23 cellular contexts compared by ENCODE assay signal in the genomic region with DNA sequence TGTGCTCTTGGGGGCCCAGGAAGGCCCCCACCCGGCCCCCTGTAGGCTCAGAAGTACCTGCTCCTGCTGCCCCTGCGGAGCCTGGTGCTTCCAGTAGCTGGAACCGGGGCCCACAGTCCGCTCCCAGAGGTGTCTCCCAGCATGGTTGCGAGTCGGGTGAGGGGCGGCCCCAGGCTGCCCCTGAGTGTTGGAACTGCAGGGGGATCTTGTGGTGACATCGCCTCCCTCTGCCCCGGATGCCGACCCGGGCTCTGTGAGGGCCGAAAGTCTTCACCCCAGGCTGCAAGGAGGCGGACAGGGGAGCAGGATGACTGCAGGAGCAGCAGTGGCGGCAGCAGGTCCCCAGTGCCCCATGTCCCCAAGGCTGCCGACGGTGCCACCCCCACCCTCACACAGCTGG. TPM values are rescaled to one million over a fixed set of nuclear protein-coding genes. Genes with fewer than 3 reads are reported as not detected.
DNase-seq lines count a peak whose midpoint lies in the region; ATAC-seq, FAIRE-seq and TF ChIP-seq lines count a peak whose summit lies in the region.
"Had no signal": no experiment of that assay in that cellular context is flagged by ENCODE, and none has a peak within 500 bp of the region (broad histone marks: within the 10 kb centered on the region; RNA-seq: fewer than 3 reads in every experiment).

No MANE protein-coding gene starts in this region.

- no peak overlapping the region for H4K91ac ChIP-seq in mesenchymal stem cell (ENCODE audit: low read length)

- no peak overlapping the region for H3K18ac ChIP-seq in mesenchymal stem cell (ENCODE audit: low read depth in 1 of 2, low read length in 2 of 2)

- H3K23ac ChIP-seq in mesenchymal stem cell (ENCODE audit: low read length in 2 of 2), result no peak overlapping the region

- H3K79me2 ChIP-seq in HepG2 (ENCODE audit: insufficient read depth, low read length) (no peaks in the 10 kb centered on the region), GM23338 (replicated peaks; ENCODE audit: insufficient read depth) (no peaks in the 10 kb centered on the region)

- no peak; the same call in 2 of the 3 replicates for ATAC-seq in HepG2
- no peak for ATAC-seq in right lobe of liver
- ATAC-seq in GM23338, result peak; percentile 39
- no peak for ATAC-seq in GM18505 (IDR thresholded peaks at IDR 0.05; ENCODE audit: unreplicated experiment)
- no peak for ATAC-seq in naive thymus-derived CD4-positive, alpha-beta T cell
- ATAC-seq: GM12878, HCT116 had no signal

- no peak overlapping the region for H2BK12ac ChIP-seq in mesenchymal stem cell (ENCODE audit: low read length in 2 of 2)

- H3K14ac ChIP-seq in mesenchymal stem cell (ENCODE audit: low read length in 2 of 2), result no peak overlapping the region

- H2BK120ac ChIP-seq in mesenchymal stem cell (ENCODE audit: low read depth, low read length), result no peak overlapping the region

- H2AFZ ChIP-seq in HepG2 (ENCODE audit: low read length) (no peak overlapping the region), GM23338 (no peak overlapping the region), mesenchymal stem cell (ENCODE audit: low read depth, low read length) (no peak overlapping the region)

- in situ Hi-C loops in HepG2 (cut with HindIII; ENCODE audit: extremely low pct_ligation_motif_present, low pct_unique_long_range_greater_than_20kb), result no loop called here

- intact Hi-C loops in HepG2 (cut with micrococcal nuclease; ENCODE audit: unreplicated experiment), result no loop called here
- intact Hi-C loops in right lobe of liver (cut with DNase I), result no loop called here
- intact Hi-C loops in naive thymus-derived CD4-positive, alpha-beta T cell (cut with micrococcal nuclease), result no loop called here

- no peak for TF ChIP-seq RAD21 in HepG2 (CRISPR knock-in tag; IDR thresholded peaks at IDR 0.05)

- no peaks in the 10 kb centered on the region for H3K79me1 ChIP-seq in mesenchymal stem cell (replicated peaks; ENCODE audit: low read length, poor library complexity, severe bottlenecking)

- H3K9me3 Mint-ChIP-seq in GM23338, result peaks cover 26% of the 10 kb centered on the region
- peaks cover 1 to 10% (median 7%) of the 10 kb centered on the region in 11 donors for H3K9me3 Mint-ChIP-seq in naive thymus-derived CD4-positive, alpha-beta T cell
- H3K9me3 Mint-ChIP-seq: HFFc6 had no signal

- TF ChIP-seq POLR2A in HepG2 (IDR thresholded peaks at IDR 0.05; ENCODE audit: insufficient read depth in 1 of 2, low read depth in 2 of 2, low read length in 2 of 2), result no peak
- no peak for TF ChIP-seq POLR2A in right lobe of liver (IDR thresholded peaks at IDR 0.05)
- TF ChIP-seq POLR2A in GM18505 (IDR thresholded peaks at IDR 0.05; ENCODE audit: borderline replicate concordance, extremely low read depth, insufficient read depth, insufficient read length), result no peak

- H3K4me1 Mint-ChIP-seq in GM23338, result no peaks in the 10 kb centered on the region
- H3K4me1 Mint-ChIP-seq in naive thymus-derived CD4-positive, alpha-beta T cell, result peaks cover 0 to 8% (median 6%) of the 10 kb centered on the region in 7 donors
- H3K4me1 Mint-ChIP-seq: CD14-positive monocyte had no signal

- TF ChIP-seq CTCF in HepG2 (CRISPR knock-in tag; IDR thresholded peaks at IDR 0.05), result no peak
- TF ChIP-seq CTCF in right lobe of liver (IDR thresholded peaks at IDR 0.05), result no peak
- TF ChIP-seq CTCF in GM23338 (conservative IDR thresholded peaks at IDR 0.05; ENCODE audit: low read depth in 2 of 2), result no peak

- DNase-seq in HepG2 (ENCODE audit: low spot score) (no peak), right lobe of liver (no peak), GM23338 (ENCODE audit: low spot score) (no peak), mesenchymal stem cell (no peak)
- no peak for DNase-seq in naive thymus-derived CD4-positive, alpha-beta T cell
- DNase-seq: CD4-positive, alpha-beta T cell; CD8-positive, alpha-beta memory T cell; DMS 273 treated with DMSO at 0.1 percent for 48 hours; DMS79; EL; GDM1; H9; HFFc6 had no signal

- H3K4me3 ChIP-seq in HepG2 (replicated peaks in 1 of 3; ENCODE audit: insufficient read depth in 1 of 3, low read depth in 2 of 3, low read length in 3 of 3) (no peak overlapping the region), right lobe of liver (no peak overlapping the region), GM23338 (no peak overlapping the region), mesenchymal stem cell (ENCODE audit: insufficient read depth in 1 of 2, low read depth in 1 of 2, low read length in 2 of 2) (no peak overlapping the region)
- H3K4me3 ChIP-seq in naive thymus-derived CD4-positive, alpha-beta T cell (ENCODE audit: low read length), result no peak overlapping the region
- H3K4me3 ChIP-seq: GM12878 had no signal

- TF ChIP-seq EP300 in HepG2 (IDR thresholded peaks at IDR 0.05; ENCODE audit: low read depth in 2 of 2, low read length in 2 of 2) (no peak), HepG2 (CRISPR knock-in tag; IDR thresholded peaks at IDR 0.05; ENCODE audit: borderline replicate concordance) (no peak)

- H2BK5ac ChIP-seq in mesenchymal stem cell (ENCODE audit: low read depth, low read length, poor library complexity, severe bottlenecking), result no peak overlapping the region

- H3K4ac ChIP-seq in mesenchymal stem cell (ENCODE audit: low read depth in 1 of 2, low read length in 2 of 2), result no peak overlapping the region

- no peak for FAIRE-seq in HepG2 (lab: Jason Lieb, UNC)
- FAIRE-seq: D721Med, GM12878, GM18507, H1 had no signal

- POLR2A ChIA-PET in HepG2 (lab: Yijun Ruan, JAX), result no interaction called here
- POLR2A ChIA-PET in naive thymus-derived CD4-positive, alpha-beta T cell (lab: Charles Lee), result no interaction called here

- H2AK5ac ChIP-seq in mesenchymal stem cell (ENCODE audit: low read length, severe bottlenecking), result no peak overlapping the region

- CTCF ChIA-PET in HepG2 (lab: Yijun Ruan, JAX; ENCODE audit: low intra/inter-chr PET ratio, low total read pairs), result no interaction called here
- CTCF ChIA-PET in naive thymus-derived CD4-positive, alpha-beta T cell (lab: Charles Lee), result no interaction called here

- H4K8ac ChIP-seq in mesenchymal stem cell (ENCODE audit: low read length), result no peak overlapping the region

- no peaks in the 10 kb centered on the region for H3K9me3 ChIP-seq in HepG2 (ENCODE audit: low read length)
- H3K9me3 ChIP-seq in right lobe of liver, result no peaks in the 10 kb centered on the region
- no peaks in the 10 kb centered on the region for H3K9me3 ChIP-seq in mesenchymal stem cell (ENCODE audit: control insufficient read depth, low read length)
- H3K9me3 ChIP-seq in naive thymus-derived CD4-positive, alpha-beta T cell (ENCODE audit: control insufficient read depth in 2 of 3, low read length in 3 of 3), result peaks cover 0 to 15% (median 0%) of the 10 kb centered on the region in 3 experiments

- H3K4me1 ChIP-seq in HepG2 (ENCODE audit: insufficient read depth, low read length) (peaks cover 7% of the 10 kb centered on the region; the same call in 1 of the 2 replicates), right lobe of liver (no peaks in the 10 kb centered on the region), GM23338 (ENCODE audit: insufficient read depth) (no peaks in the 10 kb centered on the region), mesenchymal stem cell (ENCODE audit: control insufficient read depth, insufficient read depth, low read depth, low read length) (peaks cover 1% of the 10 kb centered on the region)
- H3K4me1 ChIP-seq in naive thymus-derived CD4-positive, alpha-beta T cell (ENCODE audit: control insufficient read depth in 2 of 2, insufficient read depth in 2 of 2, low read length in 2 of 2), result peaks cover 0 to 8% of the 10 kb centered on the region in 2 donors

- no peaks in the 10 kb centered on the region; the same call in 1 of the 2 replicates for H3F3A ChIP-seq in GM23338 (replicated peaks; ENCODE audit: low read depth)

- H3K27ac ChIP-seq in HepG2 (ENCODE audit: extremely low read length, insufficient read depth, low read length) (no peak overlapping the region), right lobe of liver (no peak overlapping the region), GM23338 (ENCODE audit: low read depth) (no peak overlapping the region), mesenchymal stem cell (ENCODE audit: low read length, poor library complexity, severe bottlenecking) (no peak overlapping the region)
- H3K27ac ChIP-seq in naive thymus-derived CD4-positive, alpha-beta T cell (ENCODE audit: low read depth, low read length), result no peak overlapping the region

- H3K9ac ChIP-seq in HepG2 (ENCODE audit: insufficient read depth, low read depth, low read length) (no peak overlapping the region), mesenchymal stem cell (ENCODE audit: low read length) (no peak overlapping the region)

- BruUV-seq in HepG2 (replicated peaks; lab: Mats Ljungman, UMichigan), result no TSS peak

- no peak overlapping the region for H3K27ac Mint-ChIP-seq in GM23338
- H3K27ac Mint-ChIP-seq in naive thymus-derived CD4-positive, alpha-beta T cell, result no peak overlapping the region
- H3K27ac Mint-ChIP-seq: CD14-positive monocyte; CD4-positive, alpha-beta T cell; HFFc6 had no signal

- H4K20me1 ChIP-seq in HepG2 (ENCODE audit: insufficient read depth, low read length) (no peaks in the 10 kb centered on the region), GM23338 (replicated peaks; ENCODE audit: insufficient read depth) (no peaks in the 10 kb centered on the region)

- H3K4me3 Mint-ChIP-seq in GM23338, result no peak overlapping the region
- no peak overlapping the region for H3K4me3 Mint-ChIP-seq in naive thymus-derived CD4-positive, alpha-beta T cell
- H3K4me3 Mint-ChIP-seq: CD14-positive monocyte; CD4-positive, alpha-beta T cell; CD8-positive, alpha-beta memory T cell; HFFc6 had no signal

- H3K36me3 Mint-ChIP-seq in GM23338 (ENCODE audit: low read depth), result peaks cover 30% of the 10 kb centered on the region
- peaks cover 0 to 7% (median 4%) of the 10 kb centered on the region in 5 donors for H3K36me3 Mint-ChIP-seq in naive thymus-derived CD4-positive, alpha-beta T cell

- peaks cover 7% of the 10 kb centered on the region for H3K27me3 Mint-ChIP-seq in GM23338 (ENCODE audit: insufficient read depth, low read depth, poor library complexity)
- peaks cover 0 to 17% (median 3%) of the 10 kb centered on the region in 5 donors for H3K27me3 Mint-ChIP-seq in naive thymus-derived CD4-positive, alpha-beta T cell

- H3K27me3 ChIP-seq in HepG2 (ENCODE audit: control insufficient read depth in 1 of 2, insufficient read depth in 2 of 2, low read length in 2 of 2) (peaks cover 1 to 26% of the 10 kb centered on the region in 2 experiments; a peak in 3 of 5 replicates), right lobe of liver (no peaks in the 10 kb centered on the region), GM23338 (ENCODE audit: insufficient read depth) (no peaks in the 10 kb centered on the region), mesenchymal stem cell (ENCODE audit: control insufficient read depth in 1 of 2, insufficient read depth in 1 of 2, low read length in 2 of 2) (peaks cover 0 to 22% of the 10 kb centered on the region in 2 experiments)
- no peaks in the 10 kb centered on the region for H3K27me3 ChIP-seq in naive thymus-derived CD4-positive, alpha-beta T cell (ENCODE audit: control insufficient read depth in 2 of 2, insufficient read depth in 2 of 2, low read length in 2 of 2)

- peak overlapping the region; percentile 46 for H2BK15ac ChIP-seq in mesenchymal stem cell (ENCODE audit: low read depth, poor library complexity, severe bottlenecking)

- H3K4me2 ChIP-seq in HepG2 (ENCODE audit: low read depth, low read length) (no peak overlapping the region), GM23338 (no peak overlapping the region), mesenchymal stem cell (ENCODE audit: low read length, poor library complexity, severe bottlenecking) (no peak overlapping the region)

- WGBS in HepG2 (ENCODE audit: low lambda C conversion rate), result no CpG with 5 or more reads among the region's 16 CpGs
- no CpG with 5 or more reads among the region's 16 CpGs for WGBS in right lobe of liver (ENCODE audit: insufficient coverage, low coverage, low lambda C conversion rate, missing lambda C conversion rate)
- 88% methylated on average over 9 of the region's 16 CpGs for WGBS in mesenchymal stem cell

- no peaks in the 10 kb centered on the region for H3K36me3 ChIP-seq in HepG2 (replicated peaks in 1 of 2; ENCODE audit: control insufficient read depth in 1 of 2, insufficient read depth in 2 of 2, low read length in 2 of 2)
- no peaks in the 10 kb centered on the region for H3K36me3 ChIP-seq in right lobe of liver
- no peaks in the 10 kb centered on the region for H3K36me3 ChIP-seq in GM23338 (ENCODE audit: insufficient read depth)
- peaks cover 0 to 31% of the 10 kb centered on the region in 2 experiments for H3K36me3 ChIP-seq in mesenchymal stem cell (ENCODE audit: control insufficient read depth in 1 of 2, insufficient read depth in 2 of 2, low read depth in 1 of 2, low read length in 2 of 2)
- no peaks in the 10 kb centered on the region for H3K36me3 ChIP-seq in naive thymus-derived CD4-positive, alpha-beta T cell (ENCODE audit: control insufficient read depth in 2 of 3, insufficient read depth in 3 of 3, low read length in 3 of 3)

- no peaks in the 10 kb centered on the region for H3K9me2 ChIP-seq in GM23338 (ENCODE audit: insufficient read depth)

RNA-seq across cellular contexts. Expression of gene PKP3, which starts 9.5 kb away (rescaled TPM):
- total RNA-seq in HepG2 (2016; rRNA removed; fragmentation: Illumina TruSeq; extraction: Trizol) (21.1 and 28.7 TPM in 2 replicates), right lobe of liver (1 to 10 TPM in 1 of 6 experiments, under 1 TPM in 2, not detected in 3; 0.43 to 1.5 (median 0.47) TPM)
- 5.8 and 6.9 TPM in 2 replicates for total RNA-seq in HepG2 (2016; cell fraction: cytosol; rRNA removed; fragmentation: Illumina TruSeq; extraction: Trizol; ENCODE audit: low read depth)
- 17.5 and 29.7 TPM in 2 replicates for total RNA-seq in HepG2 (2016; cell fraction: insoluble cytoplasmic fraction; rRNA removed; fragmentation: Illumina TruSeq; extraction: Trizol)
- total RNA-seq in HepG2 (2016; cell fraction: membrane; rRNA removed; fragmentation: Illumina TruSeq; extraction: Trizol), result 13.9 and 14.9 TPM in 2 replicates
- total RNA-seq in HepG2 (2016; cell fraction: nucleus; rRNA removed; fragmentation: Illumina TruSeq; extraction: Trizol), result 14.5 and 19.8 TPM in 2 replicates
- polyA plus RNA-seq in HepG2 (2011; rRNA removed) (18.0 and 25.1 TPM in 2 replicates), GM23338 (2016; fragmentation: Nextera tagmentation; extraction: Ambion mirVana) (6.1 and 7.2 TPM in 2 replicates)
- polyA plus RNA-seq in HepG2 (2011; cell fraction: cytosol; rRNA removed), result 13.8 and 24.2 TPM in 2 replicates
- polyA plus RNA-seq in HepG2 (2011; cell fraction: nucleus; rRNA removed), result 59.8 and 70.5 TPM in 2 replicates
- 12.9 and 13.0 TPM in 2 replicates for polyA plus RNA-seq in HepG2 (2012)
- 4.6 and 4.9 TPM in 2 replicates for polyA plus RNA-seq in HepG2 (2016; cell fraction: cytosol; fragmentation: Illumina TruSeq; extraction: Trizol; ENCODE audit: low read depth)
- 22.3 and 24.1 TPM in 2 replicates for polyA plus RNA-seq in HepG2 (2016; cell fraction: insoluble cytoplasmic fraction; fragmentation: Illumina TruSeq; extraction: Trizol; ENCODE audit: low read depth)
- 7.9 and 9.3 TPM in 2 replicates for polyA plus RNA-seq in HepG2 (2016; cell fraction: membrane; fragmentation: Illumina TruSeq; extraction: Trizol; ENCODE audit: low read depth)
- polyA plus RNA-seq in HepG2 (2016; cell fraction: nucleus; fragmentation: Illumina TruSeq; extraction: Trizol; ENCODE audit: insufficient read depth, low read depth), result 38.2 and 40.1 TPM in 2 replicates
- polyA minus RNA-seq in HepG2 (2011; rRNA and poly(A)+ RNA removed; ENCODE audit: low replicate concordance), result 30.4 and 42.3 TPM in 2 replicates
- polyA minus RNA-seq in HepG2 (2011; cell fraction: cytosol; rRNA and poly(A)+ RNA removed), result 24.6 and 25.2 TPM in 2 replicates
- 9.9 and 14.7 TPM in 2 replicates for polyA minus RNA-seq in HepG2 (2011; cell fraction: nucleus; rRNA and poly(A)+ RNA removed)
- 18.7 and 23.0 TPM in 2 replicates for total RNA-seq in GM23338 (2014; rRNA removed; shearing (Covaris generic))
- polyA plus RNA-seq in mesenchymal stem cell (2013, experiment 1 of 2), result 2.0 TPM
- 1.4 TPM for polyA plus RNA-seq in mesenchymal stem cell (2013, experiment 2 of 2)
- total RNA-seq in naive thymus-derived CD4-positive, alpha-beta T cell, result not detected
- not detected for polyA plus RNA-seq in naive thymus-derived CD4-positive, alpha-beta T cell
- total RNA-seq: A673; CD8-positive, alpha-beta memory T cell had no signal
- polyA plus RNA-seq: CD14-positive monocyte had no signal

RNA-seq across cellular contexts. Expression of gene B4GALNT4, which starts 15.2 kb away (rescaled TPM):
- total RNA-seq in HepG2 (2016; rRNA removed; fragmentation: Illumina TruSeq; extraction: Trizol) (24.8 and 50.1 TPM in 2 replicates), right lobe of liver (under 1 TPM in 2 of 6 experiments, not detected in 4; 0.05 to 0.07 TPM)
- 13.7 and 15.2 TPM in 2 replicates for total RNA-seq in HepG2 (2016; cell fraction: cytosol; rRNA removed; fragmentation: Illumina TruSeq; extraction: Trizol; ENCODE audit: low read depth)
- 20.5 and 56.5 TPM in 2 replicates for total RNA-seq in HepG2 (2016; cell fraction: insoluble cytoplasmic fraction; rRNA removed; fragmentation: Illumina TruSeq; extraction: Trizol)
- 36.4 and 42.9 TPM in 2 replicates for total RNA-seq in HepG2 (2016; cell fraction: membrane; rRNA removed; fragmentation: Illumina TruSeq; extraction: Trizol)
- 47.2 and 48.9 TPM in 2 replicates for total RNA-seq in HepG2 (2016; cell fraction: nucleus; rRNA removed; fragmentation: Illumina TruSeq; extraction: Trizol)
- polyA plus RNA-seq in HepG2 (2011; rRNA removed) (30.5 and 34.4 TPM in 2 replicates), GM23338 (2016; fragmentation: Nextera tagmentation; extraction: Ambion mirVana) (49.9 and 53.5 TPM in 2 replicates)
- 18.4 and 40.1 TPM in 2 replicates for polyA plus RNA-seq in HepG2 (2011; cell fraction: cytosol; rRNA removed)
- polyA plus RNA-seq in HepG2 (2011; cell fraction: nucleus; rRNA removed), result 268 and 442 TPM in 2 replicates
- polyA plus RNA-seq in HepG2 (2012), result 19.2 and 34.3 TPM in 2 replicates
- 11.8 and 14.2 TPM in 2 replicates for polyA plus RNA-seq in HepG2 (2016; cell fraction: cytosol; fragmentation: Illumina TruSeq; extraction: Trizol; ENCODE audit: low read depth)
- polyA plus RNA-seq in HepG2 (2016; cell fraction: insoluble cytoplasmic fraction; fragmentation: Illumina TruSeq; extraction: Trizol; ENCODE audit: low read depth), result 26.0 and 28.4 TPM in 2 replicates
- polyA plus RNA-seq in HepG2 (2016; cell fraction: membrane; fragmentation: Illumina TruSeq; extraction: Trizol; ENCODE audit: low read depth), result 26.2 and 30.9 TPM in 2 replicates
- polyA plus RNA-seq in HepG2 (2016; cell fraction: nucleus; fragmentation: Illumina TruSeq; extraction: Trizol; ENCODE audit: insufficient read depth, low read depth), result 152 and 159 TPM in 2 replicates
- 0.07 and 19.7 TPM in 2 replicates for polyA minus RNA-seq in HepG2 (2011; rRNA and poly(A)+ RNA removed; ENCODE audit: low replicate concordance)
- 10.4 and 11.1 TPM in 2 replicates for polyA minus RNA-seq in HepG2 (2011; cell fraction: cytosol; rRNA and poly(A)+ RNA removed)
- polyA minus RNA-seq in HepG2 (2011; cell fraction: nucleus; rRNA and poly(A)+ RNA removed), result 16.9 and 22.4 TPM in 2 replicates
- total RNA-seq in GM23338 (2014; rRNA removed; shearing (Covaris generic)), result 55.2 and 92.6 TPM in 2 replicates
- polyA plus RNA-seq in mesenchymal stem cell (2013, experiment 1 of 2), result 17.0 TPM
- polyA plus RNA-seq in mesenchymal stem cell (2013, experiment 2 of 2), result 15.3 TPM
- 10 to 100 TPM in 2 of 5 experiments, 1 to 10 TPM in 3; 1.2 to 11.8 (median 3.5) TPM for total RNA-seq in naive thymus-derived CD4-positive, alpha-beta T cell
- under 1 TPM in 1 of 2 donors, not detected in 1; 0.14 TPM for polyA plus RNA-seq in naive thymus-derived CD4-positive, alpha-beta T cell
- polyA plus RNA-seq: CD14-positive monocyte had no signal

RNA-seq across cellular contexts. Expression of gene SIGIRR, which starts 30.3 kb away (rescaled TPM):
- total RNA-seq in HepG2 (2016; rRNA removed; fragmentation: Illumina TruSeq; extraction: Trizol), result 0.80 and 2.1 TPM in 2 replicates
- 1.7 and 1.8 TPM in 2 replicates for total RNA-seq in HepG2 (2016; cell fraction: cytosol; rRNA removed; fragmentation: Illumina TruSeq; extraction: Trizol; ENCODE audit: low read depth)
- total RNA-seq in HepG2 (2016; cell fraction: insoluble cytoplasmic fraction; rRNA removed; fragmentation: Illumina TruSeq; extraction: Trizol), result 1.4 and 2.0 TPM in 2 replicates
- total RNA-seq in HepG2 (2016; cell fraction: membrane; rRNA removed; fragmentation: Illumina TruSeq; extraction: Trizol), result 2.1 and 2.2 TPM in 2 replicates
- 1.8 and 1.9 TPM in 2 replicates for total RNA-seq in HepG2 (2016; cell fraction: nucleus; rRNA removed; fragmentation: Illumina TruSeq; extraction: Trizol)
- 1.2 and 2.1 TPM in 2 replicates for polyA plus RNA-seq in HepG2 (2011; rRNA removed)
- polyA plus RNA-seq in HepG2 (2011; cell fraction: cytosol; rRNA removed), result 1.1 and 2.0 TPM in 2 replicates
- 4.9 and 10.2 TPM in 2 replicates for polyA plus RNA-seq in HepG2 (2011; cell fraction: nucleus; rRNA removed)
- polyA plus RNA-seq in HepG2 (2012), result 1.6 and 2.0 TPM in 2 replicates
- polyA plus RNA-seq in HepG2 (2016; cell fraction: cytosol; fragmentation: Illumina TruSeq; extraction: Trizol; ENCODE audit: low read depth), result 1.6 and 2.7 TPM in 2 replicates
- polyA plus RNA-seq in HepG2 (2016; cell fraction: insoluble cytoplasmic fraction; fragmentation: Illumina TruSeq; extraction: Trizol; ENCODE audit: low read depth), result 1.0 and 2.1 TPM in 2 replicates
- polyA plus RNA-seq in HepG2 (2016; cell fraction: membrane; fragmentation: Illumina TruSeq; extraction: Trizol; ENCODE audit: low read depth), result 2.8 and 4.3 TPM in 2 replicates
- 5.7 and 7.3 TPM in 2 replicates for polyA plus RNA-seq in HepG2 (2016; cell fraction: nucleus; fragmentation: Illumina TruSeq; extraction: Trizol; ENCODE audit: insufficient read depth, low read depth)
- 2.3 and 4.3 TPM in 2 replicates for polyA minus RNA-seq in HepG2 (2011; rRNA and poly(A)+ RNA removed; ENCODE audit: low replicate concordance)
- polyA minus RNA-seq in HepG2 (2011; cell fraction: cytosol; rRNA and poly(A)+ RNA removed), result 1.5 and 1.8 TPM in 2 replicates
- not detected in 2 replicates for polyA minus RNA-seq in HepG2 (2011; cell fraction: nucleus; rRNA and poly(A)+ RNA removed)
- total RNA-seq in right lobe of liver, result 100 to 1,000 TPM in 2 of 6 experiments, 10 to 100 TPM in 4; 48.2 to 133 (median 66.3) TPM
- 59.1 and 63.0 TPM in 2 replicates for total RNA-seq in GM23338 (2014; rRNA removed; shearing (Covaris generic))
- 72.2 and 96.2 TPM in 2 replicates for polyA plus RNA-seq in GM23338 (2016; fragmentation: Nextera tagmentation; extraction: Ambion mirVana)
- 36.5 TPM for polyA plus RNA-seq in mesenchymal stem cell (2013, experiment 1 of 2)
- polyA plus RNA-seq in mesenchymal stem cell (2013, experiment 2 of 2), result 37.3 TPM
- 100 to 1,000 TPM; 210 to 497 (median 392) TPM for total RNA-seq in naive thymus-derived CD4-positive, alpha-beta T cell
- 100 to 1,000 TPM; 223 to 305 TPM for polyA plus RNA-seq in naive thymus-derived CD4-positive, alpha-beta T cell

RNA-seq across cellular contexts. Expression of gene ANO9, which starts 57.3 kb away (rescaled TPM):
- 1.5 and 8.9 TPM in 2 replicates for total RNA-seq in HepG2 (2016; rRNA removed; fragmentation: Illumina TruSeq; extraction: Trizol)
- 1.8 and 2.3 TPM in 2 replicates for total RNA-seq in HepG2 (2016; cell fraction: cytosol; rRNA removed; fragmentation: Illumina TruSeq; extraction: Trizol; ENCODE audit: low read depth)
- 1.2 and 9.2 TPM in 2 replicates for total RNA-seq in HepG2 (2016; cell fraction: insoluble cytoplasmic fraction; rRNA removed; fragmentation: Illumina TruSeq; extraction: Trizol)
- total RNA-seq in HepG2 (2016; cell fraction: membrane; rRNA removed; fragmentation: Illumina TruSeq; extraction: Trizol), result 1.7 and 2.0 TPM in 2 replicates
- 14.4 and 16.4 TPM in 2 replicates for total RNA-seq in HepG2 (2016; cell fraction: nucleus; rRNA removed; fragmentation: Illumina TruSeq; extraction: Trizol)
- polyA plus RNA-seq in HepG2 (2011; rRNA removed), result 14.3 and 19.9 TPM in 2 replicates
- polyA plus RNA-seq in HepG2 (2011; cell fraction: cytosol; rRNA removed), result 2.2 and 2.9 TPM in 2 replicates
- polyA plus RNA-seq in HepG2 (2011; cell fraction: nucleus; rRNA removed), result 267 and 279 TPM in 2 replicates
- 18.3 and 18.6 TPM in 2 replicates for polyA plus RNA-seq in HepG2 (2012)
- 0.44 and 0.54 TPM in 2 replicates for polyA plus RNA-seq in HepG2 (2016; cell fraction: cytosol; fragmentation: Illumina TruSeq; extraction: Trizol; ENCODE audit: low read depth)
- 1.5 and 1.9 TPM in 2 replicates for polyA plus RNA-seq in HepG2 (2016; cell fraction: insoluble cytoplasmic fraction; fragmentation: Illumina TruSeq; extraction: Trizol; ENCODE audit: low read depth)
- 0.82 and 1.0 TPM in 2 replicates for polyA plus RNA-seq in HepG2 (2016; cell fraction: membrane; fragmentation: Illumina TruSeq; extraction: Trizol; ENCODE audit: low read depth)
- polyA plus RNA-seq in HepG2 (2016; cell fraction: nucleus; fragmentation: Illumina TruSeq; extraction: Trizol; ENCODE audit: insufficient read depth, low read depth), result 71.0 and 80.1 TPM in 2 replicates
- 0.23 and 6.4 TPM in 2 replicates for polyA minus RNA-seq in HepG2 (2011; rRNA and poly(A)+ RNA removed; ENCODE audit: low replicate concordance)
- polyA minus RNA-seq in HepG2 (2011; cell fraction: cytosol; rRNA and poly(A)+ RNA removed), result 0.97 and 2.5 TPM in 2 replicates
- 14.8 and 15.1 TPM in 2 replicates for polyA minus RNA-seq in HepG2 (2011; cell fraction: nucleus; rRNA and poly(A)+ RNA removed)
- 1 to 10 TPM in 1 of 6 experiments, under 1 TPM in 4, not detected in 1; 0.09 to 1.0 (median 0.28) TPM for total RNA-seq in right lobe of liver
- total RNA-seq in GM23338 (2014; rRNA removed; shearing (Covaris generic)), result 6.5 and 10.2 TPM in 2 replicates
- 7.5 and 9.0 TPM in 2 replicates for polyA plus RNA-seq in GM23338 (2016; fragmentation: Nextera tagmentation; extraction: Ambion mirVana)
- polyA plus RNA-seq in mesenchymal stem cell (2013, experiment 1 of 2), result not detected
- polyA plus RNA-seq in mesenchymal stem cell (2013, experiment 2 of 2), result 0.01 TPM
- total RNA-seq in naive thymus-derived CD4-positive, alpha-beta T cell, result 100 to 1,000 TPM in 1 of 5 experiments, 10 to 100 TPM in 4; 85.2 to 107 (median 94.0) TPM
- polyA plus RNA-seq in naive thymus-derived CD4-positive, alpha-beta T cell, result 1 to 10 TPM; 9.0 to 9.7 TPM
- total RNA-seq: A172, A673, HFFc6 had no signal
- polyA plus RNA-seq: BJ had no signal

Comparison
In these comparisons a context has a peak if more than half of its experiments do, and no peak if none do; other contexts are left out.
1. RNA of gene SIGIRR, which starts 30.3 kb away (total RNA-seq): 210 to 497 TPM in naive thymus-derived CD4-positive, alpha-beta T cell, 48.2 to 133 TPM in right lobe of liver and 59.1 to 63.0 TPM in GM23338; 0.80 to 2.2 TPM in HepG2; every median in the first group is over 10 times any median in the second.